ENCODE assay signal across 1 cellular context in genomic region chr22:36017661-36018091, GRCh38.
TF ChIP-seq lines count a peak whose summit lies in the region.

No MANE protein-coding gene starts in this region.

TF ChIP-seq in K562, 482 proteins besides CTCF, POLR2A, EP300 and RAD21 (continued from another document):
- no peak for TF ChIP-seq MBD1 (CRISPR knock-in tag; IDR thresholded peaks at IDR 0.05)
- no peak for TF ChIP-seq MTA3 (IDR thresholded peaks at IDR 0.05; ENCODE audit: borderline replicate concordance)
- TF ChIP-seq BHLHE40 (IDR thresholded peaks at IDR 0.05; ENCODE audit: low read length): peak; percentile 49; the same call in 1 of the 2 replicates
- TF ChIP-seq SPI1 (IDR thresholded peaks at IDR 0.05; ENCODE audit: borderline replicate concordance, low read depth, low read length): peak; percentile 56; the same call in 1 of the 2 replicates
- no peak for TF ChIP-seq THRB (CRISPR knock-in tag; conservative IDR thresholded peaks at IDR 0.05)
